8 cellular contexts compared by ENCODE assay signal in the genomic region with DNA sequence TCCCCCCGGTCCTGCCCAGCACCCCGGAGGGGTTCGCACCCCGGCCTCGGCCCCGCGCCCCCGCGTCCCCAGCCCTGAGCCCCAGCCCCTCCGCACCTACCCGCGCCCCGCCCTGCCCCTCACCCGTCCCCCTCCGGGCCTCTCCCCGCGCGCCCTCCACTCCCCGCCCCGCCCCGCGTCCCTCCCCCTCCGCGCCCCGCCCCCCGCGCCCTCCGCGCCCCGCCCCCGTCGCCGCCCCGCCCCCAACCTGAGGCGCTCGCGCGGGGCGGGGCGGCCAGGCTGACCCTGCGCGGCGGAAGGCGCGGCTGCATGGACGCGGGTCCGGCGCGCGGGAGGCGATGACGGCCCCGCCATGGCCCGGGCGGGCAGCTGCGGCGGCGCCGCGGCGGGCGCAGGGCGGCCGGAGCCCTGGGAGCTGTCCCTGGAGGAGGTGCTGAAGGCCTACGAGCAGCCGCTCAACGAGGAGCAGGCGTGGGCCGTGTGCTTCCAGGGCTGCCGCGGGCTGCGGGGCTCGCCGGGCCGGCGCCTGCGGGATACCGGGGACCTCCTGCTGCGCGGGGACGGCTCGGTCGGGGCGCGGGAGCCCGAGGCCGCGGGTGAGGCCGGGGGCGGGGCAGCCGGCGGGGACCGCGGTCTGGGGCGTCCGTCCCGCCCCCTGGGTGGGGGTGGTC. TPM values are rescaled to one million over a fixed set of nuclear protein-coding genes. Genes with fewer than 3 reads are reported as not detected.
A peak's percentile ranks its signal among the peaks of the same experiment; 100 is the strongest.
DNase-seq lines count a peak whose midpoint lies in the region; ATAC-seq, FAIRE-seq and TF ChIP-seq lines count a peak whose summit lies in the region.

A gene with protein sequence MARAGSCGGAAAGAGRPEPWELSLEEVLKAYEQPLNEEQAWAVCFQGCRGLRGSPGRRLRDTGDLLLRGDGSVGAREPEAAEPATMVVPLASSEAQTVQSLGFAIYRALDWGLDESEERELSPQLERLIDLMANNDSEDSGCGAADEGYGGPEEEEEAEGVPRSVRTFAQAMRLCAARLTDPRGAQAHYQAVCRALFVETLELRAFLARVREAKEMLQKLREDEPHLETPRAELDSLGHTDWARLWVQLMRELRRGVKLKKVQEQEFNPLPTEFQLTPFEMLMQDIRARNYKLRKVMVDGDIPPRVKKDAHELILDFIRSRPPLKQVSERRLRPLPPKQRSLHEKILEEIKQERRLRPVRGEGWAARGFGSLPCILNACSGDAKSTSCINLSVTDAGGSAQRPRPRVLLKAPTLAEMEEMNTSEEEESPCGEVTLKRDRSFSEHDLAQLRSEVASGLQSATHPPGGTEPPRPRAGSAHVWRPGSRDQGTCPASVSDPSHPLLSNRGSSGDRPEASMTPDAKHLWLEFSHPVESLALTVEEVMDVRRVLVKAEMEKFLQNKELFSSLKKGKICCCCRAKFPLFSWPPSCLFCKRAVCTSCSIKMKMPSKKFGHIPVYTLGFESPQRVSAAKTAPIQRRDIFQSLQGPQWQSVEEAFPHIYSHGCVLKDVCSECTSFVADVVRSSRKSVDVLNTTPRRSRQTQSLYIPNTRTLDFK (plus strand): TSS at position 277 of the 671 bp plus-strand sequence. CDS start 76 bp downstream, at position 353.

- H3K4me3 Mint-ChIP-seq in T-helper 17 cell = peak within 1 kb of the TSS; percentile 69

- no peak for TF ChIP-seq CTCF in psoas muscle (IDR thresholded peaks at IDR 0.05)

- H3K36me3 ChIP-seq in psoas muscle (ENCODE audit: insufficient read depth in 1 of 2, low read depth in 1 of 2) = no peaks in the 10 kb centered on the region

- H3K27me3 Mint-ChIP-seq in T-helper 17 cell = peaks cover 25% of the 10 kb centered on the region

- peaks cover 2% of the 10 kb centered on the region for H3K36me3 Mint-ChIP-seq in T-helper 17 cell (ENCODE audit: low read depth)

- no peaks in the 10 kb centered on the region for H3K9me3 ChIP-seq in T-helper 17 cell (ENCODE audit: control insufficient read depth, low read length, poor library complexity, severe bottlenecking)
- H3K9me3 ChIP-seq in right cardiac atrium (ENCODE audit: control insufficient read depth, low read length) = no peaks in the 10 kb centered on the region
- no peaks in the 10 kb centered on the region for H3K9me3 ChIP-seq in psoas muscle

- intact Hi-C loops in right cardiac atrium (cut with DNase I) (no loop called here), psoas muscle (cut with DNase I) (no loop called here)

- WGBS in right cardiac atrium = 1% methylated on average over 98 of the region's 98 CpGs
- 1 to 2% (median 2%) methylated on average over 15 to 83 of the region's 98 CpGs for WGBS in psoas muscle, 3 donors

- peak within 1 kb of the TSS; percentile 75 for H3K27ac ChIP-seq in right cardiac atrium (ENCODE audit: low read length)
- H3K27ac ChIP-seq in psoas muscle = no peak within 1 kb of the TSS

- peaks cover 4% of the 10 kb centered on the region for H3K4me1 ChIP-seq in right cardiac atrium (ENCODE audit: control insufficient read depth, insufficient read depth, low read length)
- no peaks in the 10 kb centered on the region for H3K4me1 ChIP-seq in psoas muscle

- H3K27me3 ChIP-seq in right cardiac atrium (ENCODE audit: control insufficient read depth, insufficient read depth) = no peaks in the 10 kb centered on the region
- peaks cover 0 to 37% (median 2%) of the 10 kb centered on the region in 3 donors for H3K27me3 ChIP-seq in psoas muscle (ENCODE audit: insufficient read depth in 3 of 3, low read length in 2 of 3)

- no peak for FAIRE-seq in urothelium cell line (lab: Jason Lieb, UNC)

- DNase-seq in Daoy (ENCODE audit: low read depth) (peak; percentile 76), HT-29 (ENCODE audit: low spot score) (peak; percentile 67), T-helper 17 cell (peak; percentile 56 to 66 (median 58)), anterior cingulate cortex (lab: John Stamatoyannopoulos, UW) (peak in 45 of 58 donors; percentile 9 to 84 (median 45)), right cardiac atrium (peak; percentile 78 to 93 (median 91)), psoas muscle (peak; percentile 69 to 84), urothelium cell line (ENCODE audit: low spot score) (peak; percentile 85), NCI-H2029 (lab: John Stamatoyannopoulos, UW) (no peak)

- peak within 1 kb of the TSS; percentile 75 for H3K4me3 ChIP-seq in right cardiac atrium (ENCODE audit: low read length)
- peak within 1 kb of the TSS; percentile 59 for H3K4me3 ChIP-seq in psoas muscle

- peak; percentile 98 for ATAC-seq in T-helper 17 cell
- ATAC-seq in right cardiac atrium = peak; percentile 82 to 86
- peak; percentile 81 to 93 (median 86) for ATAC-seq in psoas muscle

- H3K4me1 Mint-ChIP-seq in T-helper 17 cell = peaks cover 4% of the 10 kb centered on the region

- no peak within 1 kb of the TSS for H3K27ac Mint-ChIP-seq in T-helper 17 cell

RNA-seq across cellular contexts. Expression of the gene that starts here (rescaled TPM):
- total RNA-seq in Daoy (2014; rRNA removed; shearing (Covaris generic)) = 6.3 and 7.7 TPM in 2 replicates
- total RNA-seq in HT-29 (2014; rRNA removed; shearing (Covaris generic)) = 25.2 and 30.4 TPM in 2 replicates
- total RNA-seq in T-helper 17 cell = 1 to 10 TPM; 1.3 to 3.3 TPM
- 1 to 10 TPM; 1.7 to 3.1 (median 2.6) TPM for total RNA-seq in right cardiac atrium
- polyA plus RNA-seq in right cardiac atrium = 1.4 TPM
- total RNA-seq in psoas muscle = under 1 TPM in 3 of 4 donors, not detected in 1; 0.14 to 0.47 (median 0.22) TPM
- polyA plus RNA-seq in psoas muscle = under 1 TPM; 0.18 to 0.48 (median 0.27) TPM

Comparison
In these comparisons a context has a peak if more than half of its experiments do, and no peak if none do; other contexts are left out.
1. Peak in DNase-seq, ATAC-seq and H3K4me3 ChIP-seq in psoas muscle; RNA of the gene not detected or under 1 TPM.